Comparison of ENCODE assay signal across 1 cellular context in the genomic region with DNA sequence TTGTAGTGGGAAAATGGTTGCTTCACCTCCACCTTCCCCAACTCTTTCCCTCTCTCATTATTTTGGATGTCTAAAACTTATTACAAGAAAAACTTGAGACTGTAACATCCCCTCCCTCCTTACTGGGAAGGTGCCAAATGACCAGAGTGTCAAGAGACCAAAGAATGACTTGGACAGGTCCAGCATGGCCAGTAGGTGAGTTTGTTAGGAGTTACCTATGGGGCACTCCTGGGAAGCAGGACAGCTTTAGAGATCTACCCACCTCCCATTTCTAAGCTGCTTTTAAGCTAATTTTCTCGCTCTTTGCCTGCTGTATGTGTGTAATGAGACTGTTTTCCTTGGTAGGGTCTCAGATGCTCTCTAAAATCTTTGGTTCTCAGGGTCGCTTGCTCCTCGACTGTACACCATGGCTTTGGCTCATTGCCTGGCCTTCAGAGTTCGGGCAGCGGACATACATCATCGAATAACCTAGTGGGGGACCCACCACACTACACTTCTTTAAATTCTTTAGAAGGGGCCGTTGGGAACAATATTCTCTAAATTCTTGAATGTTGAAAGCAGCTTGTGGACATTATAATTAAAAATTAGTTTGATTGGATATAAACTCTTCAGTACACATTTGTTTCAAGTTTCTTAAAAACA.
TF ChIP-seq lines count a peak whose summit lies in the region.

No MANE protein-coding gene starts in this region.

TF ChIP-seq in HepG2, 621 proteins besides CTCF, POLR2A, EP300 and RAD21:
- TF ChIP-seq, protein P1, sequence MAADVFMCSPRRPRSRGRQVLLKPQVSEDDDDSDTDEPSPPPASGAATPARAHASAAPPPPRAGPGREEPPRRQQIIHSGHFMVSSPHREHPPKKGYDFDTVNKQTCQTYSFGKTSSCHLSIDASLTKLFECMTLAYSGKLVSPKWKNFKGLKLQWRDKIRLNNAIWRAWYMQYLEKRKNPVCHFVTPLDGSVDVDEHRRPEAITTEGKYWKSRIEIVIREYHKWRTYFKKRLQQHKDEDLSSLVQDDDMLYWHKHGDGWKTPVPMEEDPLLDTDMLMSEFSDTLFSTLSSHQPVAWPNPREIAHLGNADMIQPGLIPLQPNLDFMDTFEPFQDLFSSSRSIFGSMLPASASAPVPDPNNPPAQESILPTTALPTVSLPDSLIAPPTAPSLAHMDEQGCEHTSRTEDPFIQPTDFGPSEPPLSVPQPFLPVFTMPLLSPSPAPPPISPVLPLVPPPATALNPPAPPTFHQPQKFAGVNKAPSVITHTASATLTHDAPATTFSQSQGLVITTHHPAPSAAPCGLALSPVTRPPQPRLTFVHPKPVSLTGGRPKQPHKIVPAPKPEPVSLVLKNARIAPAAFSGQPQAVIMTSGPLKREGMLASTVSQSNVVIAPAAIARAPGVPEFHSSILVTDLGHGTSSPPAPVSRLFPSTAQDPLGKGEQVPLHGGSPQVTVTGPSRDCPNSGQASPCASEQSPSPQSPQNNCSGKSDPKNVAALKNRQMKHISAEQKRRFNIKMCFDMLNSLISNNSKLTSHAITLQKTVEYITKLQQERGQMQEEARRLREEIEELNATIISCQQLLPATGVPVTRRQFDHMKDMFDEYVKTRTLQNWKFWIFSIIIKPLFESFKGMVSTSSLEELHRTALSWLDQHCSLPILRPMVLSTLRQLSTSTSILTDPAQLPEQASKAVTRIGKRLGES (CRISPR knock-in tag; IDR thresholded peaks at IDR 0.05; ENCODE audit: borderline replicate concordance): no peak
- TF ChIP-seq ZSCAN20 (CRISPR knock-in tag; IDR thresholded peaks at IDR 0.05; ENCODE audit: borderline replicate concordance): no peak
